In the genomic region with DNA sequence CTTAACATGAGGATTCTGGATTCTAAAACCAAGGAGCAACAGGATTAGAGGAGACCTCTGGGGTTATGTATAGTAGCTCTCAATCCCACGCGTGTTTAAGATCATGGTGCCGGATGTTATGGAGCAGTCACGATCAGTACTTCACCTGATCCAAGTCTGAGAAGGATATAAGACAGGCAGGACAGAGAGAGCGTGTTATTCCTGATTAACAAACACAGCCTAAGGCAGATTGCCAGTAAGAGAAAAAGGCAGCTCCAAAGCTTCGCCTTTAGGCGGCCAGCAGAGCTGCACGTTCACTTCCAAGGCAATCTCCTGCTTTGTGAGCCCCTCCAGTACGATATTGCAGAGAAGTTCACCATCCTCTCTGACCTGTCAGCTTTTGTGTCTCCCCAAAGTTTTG, we compare ENCODE assay signal across 1 cellular context.
TF ChIP-seq lines count a peak whose summit lies in the region.

No MANE protein-coding gene starts in this region.

TF ChIP-seq in HepG2, 621 proteins besides CTCF, POLR2A, EP300 and RAD21:
- 0 out of 2 replicates have a peak, but pooled peaks have one; percentile 75 for TF ChIP-seq ZNF83 (CRISPR knock-in tag; IDR thresholded peaks at IDR 0.05; ENCODE audit: borderline replicate concordance)
- TF ChIP-seq, protein P1, sequence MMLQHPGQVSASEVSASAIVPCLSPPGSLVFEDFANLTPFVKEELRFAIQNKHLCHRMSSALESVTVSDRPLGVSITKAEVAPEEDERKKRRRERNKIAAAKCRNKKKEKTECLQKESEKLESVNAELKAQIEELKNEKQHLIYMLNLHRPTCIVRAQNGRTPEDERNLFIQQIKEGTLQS (CRISPR knock-in tag; IDR thresholded peaks at IDR 0.05) = no peak
